In genomic region chr6:141107562-141108160, GRCh38 we compare ENCODE assay signal across 11 cellular contexts.
DNase-seq lines count a peak whose midpoint lies in the region; ATAC-seq and TF ChIP-seq lines count a peak whose summit lies in the region.
"Had no signal": no experiment of that assay in that cellular context is flagged by ENCODE, and none has a peak within 500 bp of the region (broad histone marks: within the 10 kb centered on the region; RNA-seq: fewer than 3 reads in every experiment).

No MANE protein-coding gene starts in this region.

- no peaks in the 10 kb centered on the region for H3K27me3 ChIP-seq in PC-9 (ENCODE audit: insufficient read depth, low read depth)
- no peaks in the 10 kb centered on the region for H3K27me3 ChIP-seq in uterus
- H3K27me3 ChIP-seq: transverse colon had no signal

- H3K36me3 ChIP-seq in PC-9 (ENCODE audit: low read depth) (no peaks in the 10 kb centered on the region), uterus (no peaks in the 10 kb centered on the region)
- H3K36me3 ChIP-seq: transverse colon had no signal

- no peak for TF ChIP-seq POLR2A in uterus (IDR thresholded peaks at IDR 0.05)

- POLR2A ChIA-PET in PC-9 (lab: Charles Lee; ENCODE audit: unreplicated experiment), result no interaction called here

- intact Hi-C loops in PC-9 (cut with micrococcal nuclease; ENCODE audit: unreplicated experiment) (no loop called here), uterus (cut with DNase I; ENCODE audit: low total_unique reads) (no loop called here)

- DNase-seq in NCI-H2029 (lab: John Stamatoyannopoulos, UW) (peak; percentile 40), NCI-H2029 treated with DMSO at 0.1 percent for 48 hours (lab: John Stamatoyannopoulos, UW) (no peak), PC-9 (peak; percentile 33 to 42), epithelial cell of esophagus (ENCODE audit: low read depth) (peak; percentile 92), pulmonary artery endothelial cell (ENCODE audit: low read depth, low spot score) (peak; percentile 24), uterus (no peak), ureter (ENCODE audit: low spot score) (no peak)
- DNase-seq: activated CD8-positive, alpha-beta memory T cell treated with anti-CD3 and anti-CD28 coated beads, Interleukin-2, amount 50 U/mL, for 48 hours; NCI-H1417; transverse colon had no signal

- H4K20me1 ChIP-seq in PC-9 (ENCODE audit: insufficient read depth), result no peaks in the 10 kb centered on the region

- H3K4me2 ChIP-seq in PC-9, result no peak overlapping the region

- H3K4me1 ChIP-seq in PC-9 (replicated peaks; ENCODE audit: insufficient read depth) (0 out of 2 replicates have a peak, but pooled peaks cover 6% of the 10 kb centered on the region), uterus (no peaks in the 10 kb centered on the region)
- H3K4me1 ChIP-seq: transverse colon had no signal

- CTCF ChIA-PET in PC-9 (lab: Charles Lee), result no interaction called here

- H3K79me2 ChIP-seq in PC-9 (ENCODE audit: low read depth), result no peaks in the 10 kb centered on the region

- H3K9me3 ChIP-seq in PC-9 (ENCODE audit: insufficient read depth, low read depth) (no peaks in the 10 kb centered on the region; the same call in 1 of the 2 replicates), uterus (no peaks in the 10 kb centered on the region)
- H3K9me3 ChIP-seq: transverse colon had no signal

- H3K27ac ChIP-seq in PC-9 (0 out of 2 replicates have a peak overlapping the region, but pooled peaks have one; percentile 10), uterus (no peak overlapping the region)
- H3K27ac ChIP-seq: transverse colon had no signal

- H3F3A ChIP-seq in PC-9 (ENCODE audit: insufficient read depth, low read depth), result 0 out of 2 replicates have a peak, but pooled peaks cover 4% of the 10 kb centered on the region

- no peak for ATAC-seq in HG02973 (IDR thresholded peaks at IDR 0.05; ENCODE audit: unreplicated experiment)

- H3K4me3 ChIP-seq in PC-9, result no peak overlapping the region
- H3K4me3 ChIP-seq in epithelial cell of esophagus (ENCODE audit: low read length), result no peak overlapping the region
- no peak overlapping the region for H3K4me3 ChIP-seq in uterus
- H3K4me3 ChIP-seq: transverse colon had no signal

- H3K9me2 ChIP-seq in PC-9 (ENCODE audit: insufficient read depth), result no peaks in the 10 kb centered on the region

- 0 out of 2 replicates have a peak overlapping the region, but pooled peaks have one; percentile 8 for H2AFZ ChIP-seq in PC-9

- TF ChIP-seq CTCF in PC-9 (conservative IDR thresholded peaks at IDR 0.05) (no peak), epithelial cell of esophagus (IDR thresholded peaks at IDR 0.05; ENCODE audit: insufficient read depth, low read depth, low read length, missing control alignments) (no peak), uterus (IDR thresholded peaks at IDR 0.05) (no peak)

- no TSS peak for BruUV-seq in PC-9 (replicated peaks; lab: Mats Ljungman, UMichigan)

Comparison
In these comparisons a context has a peak if more than half of its experiments do, and no peak if none do; other contexts are left out.
1. DNase-seq: peak in NCI-H2029 (single experiment), PC-9 (2 of 2), epithelial cell of esophagus (single experiment) and pulmonary artery endothelial cell (single experiment); none in NCI-H2029 treated with DMSO at 0.1 percent for 48 hours (single experiment), uterus (0 of 2) and ureter (single experiment).